15 cellular contexts compared by ENCODE assay signal in the genomic region with DNA sequence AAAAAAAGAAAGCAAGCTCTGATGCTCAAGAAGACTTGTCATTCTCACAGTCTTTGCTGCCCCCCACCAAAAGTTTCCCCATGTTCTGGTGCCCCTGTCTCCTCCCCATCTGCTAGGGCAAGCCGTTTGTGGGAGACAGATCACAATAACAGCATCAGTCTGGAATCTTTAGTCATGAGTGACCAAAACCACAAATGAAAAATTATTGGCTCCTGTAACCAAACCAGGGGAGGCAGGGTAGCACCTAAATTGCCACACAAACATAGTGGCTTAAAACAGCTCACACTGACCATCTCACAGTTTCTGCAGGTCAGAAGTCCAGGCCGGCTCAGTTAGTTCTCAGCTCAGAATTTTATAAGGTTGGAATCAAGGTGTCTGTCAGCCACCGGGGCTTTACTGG. TPM values are rescaled to one million over a fixed set of nuclear protein-coding genes. Genes with fewer than 3 reads are reported as not detected.
DNase-seq lines count a peak whose midpoint lies in the region; ATAC-seq, FAIRE-seq and TF ChIP-seq lines count a peak whose summit lies in the region.
"Had no signal": no experiment of that assay in that cellular context is flagged by ENCODE, and none has a peak within 500 bp of the region (broad histone marks: within the 10 kb centered on the region; RNA-seq: fewer than 3 reads in every experiment).

No MANE protein-coding gene starts in this region.

- no peak overlapping the region for H2AFZ ChIP-seq in PC-3 (ENCODE audit: low read length)

- peaks cover 7% of the 10 kb centered on the region for H3K9me3 Mint-ChIP-seq in CD4-positive, alpha-beta T cell

- no peak for DNase-seq in GM18507 (ENCODE audit: extremely low spot score, insufficient read length, low read depth)
- peak; percentile 87 for DNase-seq in PC-3
- DNase-seq in epithelial cell of esophagus (ENCODE audit: low read depth), result peak; percentile 17
- peak; percentile 43 for DNase-seq in skeletal muscle cell (ENCODE audit: low read depth)
- no peak for DNase-seq in left ventricle myocardium inferior
- DNase-seq in uterus, result no peak
- DNase-seq in CD4-positive, alpha-beta T cell, result no peak
- DNase-seq: activated CD4-positive, alpha-beta T cell treated with anti-CD3 and anti-CD28 coated beads for 4 hours; DMS 273 treated with DMSO at 0.1 percent for 48 hours; hypothalamus; Kasumi-1; spleen had no signal

- BruUV-seq in PC-3 (replicated peaks; lab: Mats Ljungman, UMichigan), result no TSS peak

- H3K4me3 Mint-ChIP-seq in CD4-positive, alpha-beta T cell, result no peak overlapping the region

- H3F3A ChIP-seq in PC-3 (ENCODE audit: low read length, unreplicated experiment), result no peaks in the 10 kb centered on the region

- H3K36me3 Mint-ChIP-seq in CD4-positive, alpha-beta T cell (ENCODE audit: low read depth), result no peaks in the 10 kb centered on the region

- H3K27ac Mint-ChIP-seq in CD4-positive, alpha-beta T cell, result no peak overlapping the region

- no peaks in the 10 kb centered on the region for H3K9me2 ChIP-seq in PC-3 (replicated peaks; ENCODE audit: low read length)

- peak overlapping the region; percentile 47 for H3K9ac ChIP-seq in PC-3 (ENCODE audit: low read length)

- H3K27me3 Mint-ChIP-seq in CD4-positive, alpha-beta T cell, result peaks cover 7% of the 10 kb centered on the region

- no peaks in the 10 kb centered on the region for H3K9me3 ChIP-seq in PC-3 (ENCODE audit: low read length)
- peaks cover 13% of the 10 kb centered on the region for H3K9me3 ChIP-seq in left ventricle myocardium inferior (replicated peaks)
- peaks cover 0 to 4% of the 10 kb centered on the region in 2 donors for H3K9me3 ChIP-seq in uterus
- peaks cover 3% of the 10 kb centered on the region for H3K9me3 ChIP-seq in CD4-positive, alpha-beta T cell (ENCODE audit: control insufficient read depth, low read length)
- H3K9me3 ChIP-seq: suprapubic skin had no signal

- H3K4me2 ChIP-seq in PC-3 (ENCODE audit: low read length), result peak overlapping the region; percentile 46

- intact Hi-C loops in PC-3 (cut with micrococcal nuclease) (loop anchor here (5.0 kb wide), 1 partner anchor 84 kb away; no protein-coding TSS in a partner anchor), left ventricle myocardium inferior (cut with micrococcal nuclease) (no loop called here), uterus (cut with DNase I; ENCODE audit: low total_unique reads) (no loop called here)
- intact Hi-C loops in CD4-positive, alpha-beta T cell (cut with DNase I, micrococcal nuclease), result no loop called here

- H3K27ac ChIP-seq in PC-3 (ENCODE audit: low read length) (peak overlapping the region; percentile 90), left ventricle myocardium inferior (replicated peaks) (no peak overlapping the region), uterus (no peak overlapping the region)
- H3K27ac ChIP-seq in CD4-positive, alpha-beta T cell (ENCODE audit: low read depth, low read length), result no peak overlapping the region
- H3K27ac ChIP-seq: spleen, suprapubic skin had no signal

- no peak for TF ChIP-seq POLR2A in uterus (IDR thresholded peaks at IDR 0.05)

- TF ChIP-seq CTCF in PC-3 (conservative IDR thresholded peaks at IDR 0.05; ENCODE audit: low read depth, low read length), result no peak
- no peak for TF ChIP-seq CTCF in epithelial cell of esophagus (IDR thresholded peaks at IDR 0.05; ENCODE audit: insufficient read depth, low read depth, low read length, missing control alignments)
- TF ChIP-seq CTCF in left ventricle myocardium inferior (IDR thresholded peaks at IDR 0.05; ENCODE audit: borderline replicate concordance), result no peak
- TF ChIP-seq CTCF in uterus (IDR thresholded peaks at IDR 0.05), result no peak
- TF ChIP-seq CTCF in CD4-positive, alpha-beta T cell (IDR thresholded peaks at IDR 0.05), result no peak

- H3K79me2 ChIP-seq in PC-3 (ENCODE audit: low read length), result no peaks in the 10 kb centered on the region

- no peaks in the 10 kb centered on the region for H4K20me1 ChIP-seq in PC-3 (ENCODE audit: low read length)

- peaks cover 36% of the 10 kb centered on the region for H3K4me1 ChIP-seq in PC-3 (ENCODE audit: insufficient read depth, low read length)
- peaks cover 5% of the 10 kb centered on the region for H3K4me1 ChIP-seq in left ventricle myocardium inferior
- H3K4me1 ChIP-seq in uterus, result no peaks in the 10 kb centered on the region
- H3K4me1 ChIP-seq: suprapubic skin had no signal

- FAIRE-seq in GM18507 (lab: Jason Lieb, UNC), result peak; percentile 60

- no peaks in the 10 kb centered on the region for H3K4me1 Mint-ChIP-seq in CD4-positive, alpha-beta T cell (ENCODE audit: low read depth)

- ATAC-seq in PC-3 (peak; percentile 48), GM18511 (IDR thresholded peaks at IDR 0.05; ENCODE audit: unreplicated experiment) (no peak)
- ATAC-seq in CD4-positive, alpha-beta T cell (ENCODE audit: poor library complexity), result no peak

- POLR2A ChIA-PET in PC-3 (lab: Charles Lee; ENCODE audit: unreplicated experiment), result no interaction called here
- POLR2A ChIA-PET in CD4-positive, alpha-beta T cell (lab: Charles Lee), result no interaction called here

- H3K36me3 ChIP-seq in PC-3 (ENCODE audit: low read depth, low read length) (no peaks in the 10 kb centered on the region), left ventricle myocardium inferior (no peaks in the 10 kb centered on the region), uterus (no peaks in the 10 kb centered on the region)
- H3K36me3 ChIP-seq: spleen, suprapubic skin had no signal

- H3K27me3 ChIP-seq in PC-3 (ENCODE audit: low read length) (no peaks in the 10 kb centered on the region), left ventricle myocardium inferior (ENCODE audit: low read depth) (no peaks in the 10 kb centered on the region), uterus (no peaks in the 10 kb centered on the region)
- H3K27me3 ChIP-seq in CD4-positive, alpha-beta T cell (ENCODE audit: control insufficient read depth, insufficient read depth, low read length), result no peaks in the 10 kb centered on the region
- H3K27me3 ChIP-seq: spleen, suprapubic skin had no signal

- CTCF ChIA-PET in PC-3 (lab: Charles Lee), result no interaction called here
- CTCF ChIA-PET in CD4-positive, alpha-beta T cell (lab: Charles Lee), result no interaction called here

- H3K4me3 ChIP-seq in PC-3 (ENCODE audit: low read length), result no peak overlapping the region
- H3K4me3 ChIP-seq in epithelial cell of esophagus (ENCODE audit: low read length), result no peak overlapping the region
- no peak overlapping the region for H3K4me3 ChIP-seq in skeletal muscle cell (ENCODE audit: low read depth, low read length)
- no peak overlapping the region for H3K4me3 ChIP-seq in left ventricle myocardium inferior
- no peak overlapping the region for H3K4me3 ChIP-seq in uterus
- H3K4me3 ChIP-seq: lung, spleen, suprapubic skin had no signal

RNA-seq across cellular contexts. Expression of a gene that starts 9.1 kb away (rescaled TPM):
- total RNA-seq in PC-3 (2014; rRNA removed) (11.0 and 11.2 TPM in 2 replicates), left ventricle myocardium inferior (2.4 TPM), uterus (1 to 10 TPM; 1.7 to 8.1 (median 3.1) TPM)
- under 1 TPM; 0.38 to 0.89 TPM for total RNA-seq in CD4-positive, alpha-beta T cell

Comparison
In these comparisons a context has a peak if more than half of its experiments do, and no peak if none do; other contexts are left out.
1. DNase-seq: peak in PC-3 (single experiment), epithelial cell of esophagus (single experiment) and skeletal muscle cell (single experiment); none in GM18507 (single experiment), left ventricle myocardium inferior (single experiment), uterus (0 of 2) and CD4-positive, alpha-beta T cell (0 of 10).